Comparison of ENCODE assay signal across 12 cellular contexts in the genomic region with DNA sequence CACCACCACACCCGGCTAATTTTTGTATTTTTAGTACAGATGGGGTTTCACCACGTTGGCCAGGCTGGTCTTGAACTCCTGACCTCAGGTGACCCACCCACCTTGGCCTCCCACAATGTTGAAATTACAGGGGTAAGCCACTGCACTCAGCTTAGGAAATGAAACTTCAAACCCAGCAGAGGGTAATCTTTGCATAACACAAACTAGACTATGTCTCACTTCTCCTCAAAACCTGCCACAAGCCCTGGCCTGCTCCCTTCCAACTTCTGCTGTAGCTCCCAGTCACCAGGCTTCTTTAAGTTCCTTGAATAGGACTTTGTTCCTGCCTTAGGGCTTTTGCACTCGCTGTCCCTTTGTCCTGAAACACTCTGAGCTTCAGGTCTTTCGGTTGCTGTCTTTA. TPM values are rescaled to one million over a fixed set of nuclear protein-coding genes. Genes with fewer than 3 reads are reported as not detected.
DNase-seq lines count a peak whose midpoint lies in the region; ATAC-seq and TF ChIP-seq lines count a peak whose summit lies in the region.
"Had no signal": no experiment of that assay in that cellular context is flagged by ENCODE, and none has a peak within 500 bp of the region (broad histone marks: within the 10 kb centered on the region; RNA-seq: fewer than 3 reads in every experiment).

No MANE protein-coding gene starts in this region.

- H3K36me3 ChIP-seq in BLaER1 treated with 17β-estradiol and CSF1 and Interleukin-3, amounts not matched to agents 10 nM and 100 nM, result no peaks in the 10 kb centered on the region
- no peaks in the 10 kb centered on the region for H3K36me3 ChIP-seq in colonic mucosa
- H3K36me3 ChIP-seq: HAP-1 had no signal

- H3K27me3 ChIP-seq in BLaER1 treated with 17β-estradiol and CSF1 and Interleukin-3, amounts not matched to agents 10 nM and 100 nM, result no peaks in the 10 kb centered on the region
- no peaks in the 10 kb centered on the region for H3K27me3 ChIP-seq in colonic mucosa

- H4K20me1 ChIP-seq in BLaER1 treated with 17β-estradiol and CSF1 and Interleukin-3, amounts not matched to agents 10 nM and 100 nM, result no peaks in the 10 kb centered on the region

- DNase-seq in colonic mucosa (no peak), C1 segment of cervical spinal cord (lab: John Stamatoyannopoulos, UW) (no peak), NCI-H345 treated with DMSO at 0.1 percent for 48 hours (lab: John Stamatoyannopoulos, UW; ENCODE audit: unreplicated experiment) (no peak), amygdala (lab: John Stamatoyannopoulos, UW) (no peak)
- DNase-seq in activated CD8-positive, alpha-beta memory T cell treated with anti-CD3 and anti-CD28 coated beads for 24 hours, result no peak
- DNase-seq: natural killer cell; NCI-H524; stimulated activated CD8-positive, alpha-beta memory T cell treated with anti-CD3 and anti-CD28 coated beads, Interleukin-4, amount 100 ng/mL, for 48 hours had no signal

- H3K27ac ChIP-seq in BLaER1 treated with 17β-estradiol and CSF1 and Interleukin-3, amounts not matched to agents 10 nM and 100 nM, result peak overlapping the region in 3 of 11 experiments; percentile 56 to 68 (median 59); a peak in 4 of 22 replicates
- H3K27ac ChIP-seq in colonic mucosa, result peak overlapping the region; percentile 81

- intact Hi-C loops in colonic mucosa (cut with DNase I), result no loop called here

- no peak overlapping the region for H3K9ac ChIP-seq in BLaER1 treated with 17β-estradiol and CSF1 and Interleukin-3, amounts not matched to agents 10 nM and 100 nM
- peak overlapping the region in 1 of 2 donors; percentile 81 for H3K9ac ChIP-seq in colonic mucosa (ENCODE audit: low read depth in 2 of 2, low read length in 2 of 2)

- ATAC-seq in GM21381 (IDR thresholded peaks at IDR 0.05; ENCODE audit: unreplicated experiment), result peak; percentile 77
- peak; percentile 76 for ATAC-seq in HG03432 (IDR thresholded peaks at IDR 0.05; ENCODE audit: unreplicated experiment)
- ATAC-seq: natural killer cell had no signal

- peak overlapping the region; percentile 27 to 85 (median 45) for H3K4me2 ChIP-seq in BLaER1 treated with 17β-estradiol and CSF1 and Interleukin-3, amounts not matched to agents 10 nM and 100 nM

- no peak overlapping the region for H3K4me3 ChIP-seq in BLaER1 treated with 17β-estradiol and CSF1 and Interleukin-3, amounts not matched to agents 10 nM and 100 nM
- H3K4me3 ChIP-seq in colonic mucosa, result no peak overlapping the region
- H3K4me3 ChIP-seq: HAP-1 had no signal

- H3K4me1 ChIP-seq in BLaER1 treated with 17β-estradiol and CSF1 and Interleukin-3, amounts not matched to agents 10 nM and 100 nM, result peaks cover 40 to 92% (median 57%) of the 10 kb centered on the region in 10 experiments
- H3K4me1 ChIP-seq in colonic mucosa, result peaks cover 10% of the 10 kb centered on the region

- no peaks in the 10 kb centered on the region for H3K9me3 ChIP-seq in BLaER1 treated with 17β-estradiol and CSF1 and Interleukin-3, amounts not matched to agents 10 nM and 100 nM (replicated peaks in 1 of 11)
- no peaks in the 10 kb centered on the region for H3K9me3 ChIP-seq in colonic mucosa
- H3K9me3 ChIP-seq: HAP-1 had no signal

- no peak for TF ChIP-seq CTCF in colonic mucosa (IDR thresholded peaks at IDR 0.05)

RNA-seq across cellular contexts. Expression of a gene that starts 39.2 kb away (rescaled TPM):
- total RNA-seq in colonic mucosa, result 100 to 1,000 TPM; 102 to 141 TPM

RNA-seq across cellular contexts. Expression of a gene that starts 59.7 kb away (rescaled TPM):
- total RNA-seq in colonic mucosa, result 100 to 1,000 TPM; 201 to 286 TPM
